Comparison of ENCODE assay signal across 23 cellular contexts in genomic region chr20:32021091-32021490, GRCh38. TPM values are rescaled to one million over a fixed set of nuclear protein-coding genes. Genes with fewer than 3 reads are reported as not detected.
"Had no signal": no experiment of that assay in that cellular context is flagged by ENCODE, and none has a peak within 500 bp of the region (broad histone marks: within the 10 kb centered on the region; RNA-seq: fewer than 3 reads in every experiment).

No MANE protein-coding gene starts in this region.

- H3K4me3 Mint-ChIP-seq: activated CD8-positive, alpha-beta T cell treated with anti-CD3 and anti-CD28 coated beads, Interleukin-2, amount 10 ng/mL, durations not matched to agents 7 days and 5 days; activated T-cell treated with anti-CD3 and anti-CD28 coated beads, Interleukin-2, amount 50 U/mL, for 24 hours; stimulated activated naive CD8-positive, alpha-beta T cell treated with anti-CD3 and anti-CD28 coated beads, Interleukin-15, Interleukin-2, amounts not matched to agents 100 ng/mL and 50 ng/mL, for 24 hours had no signal

- H3K9me3 ChIP-seq: gastroesophageal sphincter, heart right ventricle, left ventricle myocardium inferior, right atrium auricular region, tibial nerve, vagina had no signal

- DNase-seq: activated CD4-positive, alpha-beta T cell treated with anti-CD3 and anti-CD28 coated beads, Interleukin-2, amount 10 ng/mL, durations not matched to agents 7 days and 5 days; activated CD8-positive, alpha-beta T cell treated with anti-CD3 and anti-CD28 coated beads, Interleukin-2, amount 10 ng/mL, durations not matched to agents 7 days and 5 days; activated naive CD4-positive, alpha-beta T cell treated with anti-CD3 and anti-CD28 coated beads, Interleukin-2, amount 50 U/mL, for 16 hours; activated T-cell treated with anti-CD3 and anti-CD28 coated beads, Interleukin-2, amount 50 U/mL, for 24 hours; aorta; effector CD8-positive, alpha-beta T cell; heart right ventricle; immature natural killer cell; kidney glomerular epithelial cell; left ventricle myocardium inferior; mammary epithelial cell; naive B cell; nucleus accumbens; T-cell had no signal

- H3K36me3 ChIP-seq: gastroesophageal sphincter, right atrium auricular region, tibial nerve, vagina had no signal

- ATAC-seq: activated CD8-positive, alpha-beta T cell treated with anti-CD3 and anti-CD28 coated beads, Interleukin-2, amount 10 ng/mL, durations not matched to agents 7 days and 5 days; esophagus mucosa; gastroesophageal sphincter; heart right ventricle; T-cell had no signal

- H3K27ac ChIP-seq: gastroesophageal sphincter, heart right ventricle, left ventricle myocardium inferior, right atrium auricular region, tibial nerve, vagina had no signal

- H3K9me3 Mint-ChIP-seq: activated CD4-positive, alpha-beta T cell treated with anti-CD3 and anti-CD28 coated beads, Interleukin-2, amount 10 ng/mL, durations not matched to agents 7 days and 5 days; activated T-cell treated with anti-CD3 and anti-CD28 coated beads, Interleukin-2, amount 50 U/mL, for 24 hours; central memory CD8-positive, alpha-beta T cell; immature natural killer cell; naive B cell; stimulated activated naive CD8-positive, alpha-beta T cell treated with anti-CD3 and anti-CD28 coated beads, Interleukin-15, Interleukin-2, amounts not matched to agents 100 ng/mL and 50 ng/mL, for 24 hours; T-cell had no signal

- H3K27ac Mint-ChIP-seq: activated CD4-positive, alpha-beta T cell treated with anti-CD3 and anti-CD28 coated beads, Interleukin-2, amount 10 ng/mL, durations not matched to agents 7 days and 5 days; activated CD8-positive, alpha-beta T cell treated with anti-CD3 and anti-CD28 coated beads, Interleukin-2, amount 10 ng/mL, durations not matched to agents 7 days and 5 days; activated T-cell treated with anti-CD3 and anti-CD28 coated beads, Interleukin-2, amount 50 U/mL, for 24 hours; immature natural killer cell; stimulated activated naive CD8-positive, alpha-beta T cell treated with anti-CD3 and anti-CD28 coated beads, Interleukin-15, Interleukin-2, amounts not matched to agents 100 ng/mL and 50 ng/mL, for 24 hours; T-cell had no signal

- H3K4me3 ChIP-seq: gastroesophageal sphincter, heart right ventricle, left ventricle myocardium inferior, right atrium auricular region, tibial nerve, vagina had no signal

- H3K36me3 Mint-ChIP-seq: T-cell had no signal

RNA-seq across cellular contexts. Expression of gene CCM2L, which starts 10.9 kb away (rescaled TPM):
- total RNA-seq: activated CD4-positive, alpha-beta T cell treated with anti-CD3 and anti-CD28 coated beads, Interleukin-2, amount 10 ng/mL, durations not matched to agents 7 days and 5 days; activated CD8-positive, alpha-beta T cell treated with anti-CD3 and anti-CD28 coated beads, Interleukin-2, amount 10 ng/mL, durations not matched to agents 7 days and 5 days; mammary epithelial cell; T-cell had no signal

RNA-seq across cellular contexts. Expression of gene HCK, which starts 31.0 kb away (rescaled TPM):
- total RNA-seq: activated CD4-positive, alpha-beta T cell treated with anti-CD3 and anti-CD28 coated beads, Interleukin-2, amount 10 ng/mL, durations not matched to agents 7 days and 5 days; activated CD8-positive, alpha-beta T cell treated with anti-CD3 and anti-CD28 coated beads, Interleukin-2, amount 10 ng/mL, durations not matched to agents 7 days and 5 days; mammary epithelial cell had no signal

RNA-seq across cellular contexts. Expression of gene XKR7, which starts 53.1 kb away (rescaled TPM):
- total RNA-seq: aorta, esophagus mucosa, heart right ventricle, left ventricle myocardium inferior, mammary epithelial cell, posterior vena cava, right atrium auricular region, skeletal muscle tissue, T-cell, tibial nerve, vagina had no signal
